8 cellular contexts compared by ENCODE assay signal in the genomic region with DNA sequence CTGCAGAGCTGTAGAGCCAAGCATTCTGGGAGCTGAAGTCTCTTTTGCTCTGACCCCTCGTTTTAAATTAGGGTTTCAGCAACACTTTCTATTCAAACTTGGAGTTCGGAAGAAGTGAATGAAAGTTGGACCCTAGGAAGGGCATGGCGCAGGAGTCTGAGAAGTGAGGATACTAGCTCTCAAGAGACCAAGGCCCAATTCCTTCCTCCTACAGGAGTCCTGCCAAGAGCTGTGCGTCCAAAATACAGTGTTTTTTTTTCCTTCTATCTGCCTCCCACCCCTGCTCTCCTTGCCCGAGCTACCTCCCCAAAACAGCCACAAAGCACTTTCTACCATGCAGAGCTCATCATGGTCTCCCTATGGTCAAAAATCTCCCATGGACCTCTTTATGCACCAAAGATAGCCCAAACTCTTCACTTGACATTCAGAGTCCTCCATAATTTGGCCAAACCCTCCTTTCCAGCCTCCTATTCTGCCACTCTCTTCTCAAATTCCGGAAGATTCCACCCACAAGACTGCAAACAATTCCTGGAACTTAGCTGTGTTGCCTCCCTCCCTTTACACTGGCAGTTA. TPM values are rescaled to one million over a fixed set of nuclear protein-coding genes. Genes with fewer than 3 reads are reported as not detected.
DNase-seq lines count a peak whose midpoint lies in the region; ATAC-seq and TF ChIP-seq lines count a peak whose summit lies in the region.

No MANE protein-coding gene starts in this region.

- no TSS peak for BruUV-seq in Panc1 (replicated peaks; lab: Mats Ljungman, UMichigan)

- POLR2A ChIA-PET in CD8-positive, alpha-beta T cell (lab: Charles Lee), result interaction anchor here (0.9 to 1.3 kb wide), 3 partner anchors 82 to 190 kb away, joined by 3 to 4 read pairs (median 3); a partner anchor contains a TSS
- POLR2A ChIA-PET in Panc1 (lab: Charles Lee), result no interaction called here

- no peak for ATAC-seq in CD8-positive, alpha-beta T cell
- ATAC-seq in Panc1 (no peak), GM19328 (IDR thresholded peaks at IDR 0.05; ENCODE audit: unreplicated experiment) (no peak), HG02973 (IDR thresholded peaks at IDR 0.05; ENCODE audit: unreplicated experiment) (no peak), HG03460 (IDR thresholded peaks at IDR 0.05; ENCODE audit: unreplicated experiment) (no peak)

- DNase-seq in CD8-positive, alpha-beta T cell, result no peak
- DNase-seq in Panc1 (ENCODE audit: low read depth, low spot score) (no peak), epithelial cell of esophagus (ENCODE audit: low read depth) (no peak), RPMI8226 (no peak)

- CTCF ChIA-PET in CD8-positive, alpha-beta T cell (lab: Charles Lee), result interaction anchor here (0.7 to 1.4 kb wide), 2 partner anchors 11 to 137 kb away, joined by 3 read pairs; no protein-coding TSS in a partner anchor
- CTCF ChIA-PET in Panc1 (lab: Charles Lee), result no interaction called here

- H3K27ac ChIP-seq in CD8-positive, alpha-beta T cell (ENCODE audit: low read depth, low read length), result peak overlapping the region; percentile 74
- H3K27ac ChIP-seq in Panc1 (ENCODE audit: low read length) (peak overlapping the region; percentile 97), neutrophil (peak overlapping the region; percentile 89)

- peak overlapping the region; percentile 36 for H3K4me3 ChIP-seq in CD8-positive, alpha-beta T cell (ENCODE audit: low read depth, low read length)
- H3K4me3 ChIP-seq in Panc1 (ENCODE audit: low read depth in 2 of 2, low read length in 2 of 2) (peak overlapping the region; percentile 80 to 99), epithelial cell of esophagus (ENCODE audit: low read length) (peak overlapping the region; percentile 84), neutrophil (ENCODE audit: low read depth in 1 of 2, low read length in 1 of 2) (peak overlapping the region; percentile 84 to 88)

- no peak for TF ChIP-seq CTCF in CD8-positive, alpha-beta T cell (IDR thresholded peaks at IDR 0.05)
- TF ChIP-seq CTCF in Panc1 (IDR thresholded peaks at IDR 0.05), result no peak
- TF ChIP-seq CTCF in epithelial cell of esophagus (IDR thresholded peaks at IDR 0.05; ENCODE audit: insufficient read depth, low read depth, low read length, missing control alignments), result no peak
- no peak for TF ChIP-seq CTCF in neutrophil (IDR thresholded peaks at IDR 0.05)

- peaks cover 50% of the 10 kb centered on the region for H3K4me1 Mint-ChIP-seq in CD8-positive, alpha-beta T cell (ENCODE audit: low read depth)

- H3K27me3 ChIP-seq in CD8-positive, alpha-beta T cell (ENCODE audit: insufficient read depth, low read length), result no peaks in the 10 kb centered on the region
- H3K27me3 ChIP-seq in Panc1 (ENCODE audit: control insufficient read depth, insufficient read depth, low read length) (no peaks in the 10 kb centered on the region), neutrophil (peaks cover 31% of the 10 kb centered on the region)

- intact Hi-C loops in CD8-positive, alpha-beta T cell (cut with DNase I, micrococcal nuclease), result loop anchor here (1.0 to 10.0 kb wide), 8 partner anchors 81 to 1558 kb away; a partner anchor contains a TSS
- intact Hi-C loops in Panc1 (cut with micrococcal nuclease; ENCODE audit: unreplicated experiment), result no loop called here

- H3K36me3 ChIP-seq in CD8-positive, alpha-beta T cell (ENCODE audit: insufficient read depth, low read length), result no peaks in the 10 kb centered on the region
- H3K36me3 ChIP-seq in Panc1 (ENCODE audit: control insufficient read depth, insufficient read depth, low read length) (peaks cover 8% of the 10 kb centered on the region), neutrophil (no peaks in the 10 kb centered on the region)

- peak overlapping the region; percentile 100 for H3K27ac Mint-ChIP-seq in CD8-positive, alpha-beta T cell

- H3K4me3 Mint-ChIP-seq in CD8-positive, alpha-beta T cell, result peak overlapping the region; percentile 96

- no peaks in the 10 kb centered on the region for H3K9me3 Mint-ChIP-seq in CD8-positive, alpha-beta T cell

- no peaks in the 10 kb centered on the region for H3K27me3 Mint-ChIP-seq in CD8-positive, alpha-beta T cell (ENCODE audit: low read depth)

- peaks cover 23% of the 10 kb centered on the region for H3K36me3 Mint-ChIP-seq in CD8-positive, alpha-beta T cell

- no peaks in the 10 kb centered on the region for H3K9me3 ChIP-seq in CD8-positive, alpha-beta T cell (ENCODE audit: low read length)
- H3K9me3 ChIP-seq in Panc1 (ENCODE audit: control insufficient read depth, insufficient read depth, low read depth, low read length), result peaks cover 17% of the 10 kb centered on the region; the same call in 1 of the 2 replicates
- H3K9me3 ChIP-seq in neutrophil, result no peaks in the 10 kb centered on the region

- peaks cover 21% of the 10 kb centered on the region for H3K4me1 ChIP-seq in CD8-positive, alpha-beta T cell (ENCODE audit: insufficient read depth, low read length)
- H3K4me1 ChIP-seq in Panc1 (ENCODE audit: control insufficient read depth, insufficient read depth, low read length) (peaks cover 8% of the 10 kb centered on the region; the same call in 1 of the 2 replicates), neutrophil (ENCODE audit: control insufficient read depth in 1 of 2, insufficient read depth in 1 of 2, low read depth in 1 of 2, low read length in 1 of 2) (peaks cover 23 to 24% of the 10 kb centered on the region in 2 experiments)

- in situ Hi-C loops in Panc1 (cut with HindIII; ENCODE audit: low pct_unique_long_range_greater_than_20kb, low sequenced_read_pairs), result no loop called here

RNA-seq across cellular contexts. Expression of a gene that starts 0.6 kb away (rescaled TPM):
- 10 to 100 TPM; 63.6 to 66.0 TPM for total RNA-seq in CD8-positive, alpha-beta T cell
- 191 TPM for total RNA-seq in Panc1 (2021; ENCODE audit: unreplicated experiment)
- polyA plus RNA-seq in Panc1 (2012; ENCODE audit: insufficient read length), result 90.5 TPM

Comparison
In these comparisons a context has a peak if more than half of its experiments do, and no peak if none do; other contexts are left out.
1. H3K4me3 ChIP-seq: peak in every context shown above with its lines; median percentile 90 in Panc1; 86 in neutrophil; 84 in epithelial cell of esophagus; 36 in CD8-positive, alpha-beta T cell.